30 cellular contexts compared by ENCODE assay signal in the genomic region with DNA sequence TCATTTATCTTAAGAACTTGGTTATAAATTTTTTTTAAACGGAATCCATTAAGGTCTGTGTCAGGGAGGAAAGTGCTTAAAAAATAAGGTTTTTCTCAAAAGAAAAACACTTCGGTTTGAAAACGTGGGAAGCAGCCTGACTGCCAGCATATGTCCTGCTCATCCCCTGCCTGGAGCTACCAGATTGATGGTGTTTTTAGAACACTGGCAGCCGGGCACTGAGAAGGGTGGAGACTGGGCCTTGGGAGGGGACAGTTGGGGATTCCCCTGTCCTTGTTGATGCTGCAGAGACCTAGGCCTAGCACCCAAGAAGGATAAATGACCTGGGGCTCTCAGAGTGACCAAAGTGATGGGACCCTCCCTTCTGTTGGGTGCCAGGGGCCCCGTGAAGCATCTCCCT.
"Had no signal": no experiment of that assay in that cellular context is flagged by ENCODE, and none has a peak within 500 bp of the region (broad histone marks: within the 10 kb centered on the region; RNA-seq: fewer than 3 reads in every experiment).

No MANE protein-coding gene starts in this region.

- H3K4me3 Mint-ChIP-seq: activated B cell treated with CpG ODN at 0.5 μM for 24 hours; activated CD4-positive, alpha-beta memory T cell treated with anti-CD3 and anti-CD28 coated beads for 36 hours; activated CD4-positive, alpha-beta T cell treated with anti-CD3 and anti-CD28 coated beads, Interleukin-2, amount 10 ng/mL, durations not matched to agents 24 days and 14 days; activated CD8-positive, alpha-beta T cell treated with anti-CD3 and anti-CD28 coated beads for 36 hours; activated naive CD4-positive, alpha-beta T cell treated with anti-CD3 and anti-CD28 coated beads, Interleukin-2, amount 10 ng/mL, durations not matched to agents 7 days and 5 days; activated naive CD4-positive, alpha-beta T cell treated with anti-CD3 and anti-CD28 coated beads, Interleukin-2, amount 50 U/mL, for 24 hours; activated naive CD8-positive, alpha-beta T cell; activated naive CD8-positive, alpha-beta T cell treated with anti-CD3 and anti-CD28 coated beads, Interleukin-2, amount 10 ng/mL, durations not matched to agents 7 days and 5 days; activated naive CD8-positive, alpha-beta T cell treated with anti-CD3 and anti-CD28 coated beads, Interleukin-2, amount 50 U/mL, for 24 hours; activated T-cell treated with anti-CD3 and anti-CD28 coated beads, Interleukin-2, amount 50 U/mL, for 4 hours; activated T-cell treated with anti-CD3 and anti-CD28 coated beads, Interleukin-2, amount 50 U/mL, for 72 hours; activated T-helper 1 cell treated with anti-CD3 and anti-CD28 coated beads, Interleukin-12 subunit alpha, Interleukin-12 subunit beta, Interleukin-2, Interleukin-4 antibody, amounts not matched to agents 30 ng/mL and 10 ng/mL and 1 ng/mL, durations not matched to agents 14 hours and 24 hours and 36 hours; brain; central memory CD8-positive, alpha-beta T cell; T-helper 1 cell treated with Interleukin-12 subunit alpha and Interleukin-12 subunit beta and Interleukin-4 antibody, amounts not matched to agents 30 μg/mL and 1 μg/mL, for 36 hours; T-helper 2 cell treated with Interferon-gamma antibody and Interleukin-4, amounts not matched to agents 5 μg/mL and 100 μg/mL, for 36 hours had no signal

- H3K9me3 Mint-ChIP-seq: activated B cell treated with CpG ODN at 0.5 μM for 24 hours; activated CD4-positive, alpha-beta memory T cell treated with anti-CD3 and anti-CD28 coated beads for 36 hours; activated CD4-positive, alpha-beta T cell treated with anti-CD3 and anti-CD28 coated beads, Interleukin-2, amount 10 ng/mL, durations not matched to agents 24 days and 14 days; activated CD8-positive, alpha-beta T cell treated with anti-CD3 and anti-CD28 coated beads for 36 hours; activated naive CD4-positive, alpha-beta T cell treated with anti-CD3 and anti-CD28 coated beads, Interleukin-2, amount 10 ng/mL, durations not matched to agents 7 days and 5 days; activated naive CD4-positive, alpha-beta T cell treated with anti-CD3 and anti-CD28 coated beads, Interleukin-2, amount 50 U/mL, for 24 hours; activated naive CD8-positive, alpha-beta T cell treated with anti-CD3 and anti-CD28 coated beads, Interleukin-2, amount 10 ng/mL, durations not matched to agents 7 days and 5 days; activated naive CD8-positive, alpha-beta T cell treated with anti-CD3 and anti-CD28 coated beads, Interleukin-2, amount 50 U/mL, for 24 hours; activated T-cell treated with anti-CD3 and anti-CD28 coated beads, Interleukin-2, amount 50 U/mL, for 4 hours; activated T-cell treated with anti-CD3 and anti-CD28 coated beads, Interleukin-2, amount 50 U/mL, for 72 hours; activated T-helper 1 cell treated with anti-CD3 and anti-CD28 coated beads, Interleukin-12 subunit alpha, Interleukin-12 subunit beta, Interleukin-2, Interleukin-4 antibody, amounts not matched to agents 30 ng/mL and 10 ng/mL and 1 ng/mL, durations not matched to agents 14 hours and 24 hours and 36 hours; activated T-helper 2 cell treated with anti-CD3 and anti-CD28 coated beads, Interferon-gamma antibody, Interleukin-2, Interleukin-4, amounts not matched to agents 10 μg/mL and 5 μg/mL and 100 μg/mL, durations not matched to agents 14 hours and 24 hours and 36 hours; brain; central memory CD8-positive, alpha-beta T cell; T-helper 1 cell treated with Interleukin-12 subunit alpha and Interleukin-12 subunit beta and Interleukin-4 antibody, amounts not matched to agents 30 μg/mL and 1 μg/mL, for 36 hours; T-helper 2 cell treated with Interferon-gamma antibody and Interleukin-4, amounts not matched to agents 5 μg/mL and 100 μg/mL, for 36 hours had no signal

- ATAC-seq: activated CD8-positive, alpha-beta T cell treated with anti-CD3 and anti-CD28 coated beads for 36 hours; activated naive CD8-positive, alpha-beta T cell treated with anti-CD3 and anti-CD28 coated beads, Interleukin-2, amount 50 U/mL, for 24 hours; activated T-cell treated with anti-CD3 and anti-CD28 coated beads, Interleukin-2, amount 50 U/mL, for 4 hours; activated T-cell treated with anti-CD3 and anti-CD28 coated beads, Interleukin-2, amount 50 U/mL, for 72 hours had no signal

- DNase-seq: activated B cell treated with CpG ODN at 0.5 μM for 24 hours; activated CD4-positive, alpha-beta memory T cell treated with anti-CD3 and anti-CD28 coated beads for 36 hours; activated CD4-positive, alpha-beta T cell treated with anti-CD3 and anti-CD28 coated beads for 4 hours; activated CD4-positive, alpha-beta T cell treated with anti-CD3 and anti-CD28 coated beads, Interleukin-2, amount 10 ng/mL, durations not matched to agents 24 days and 14 days; activated CD4-positive, alpha-beta T cell treated with anti-CD3 and anti-CD28 coated beads, Interleukin-2, amount 50 U/mL, for 1 hour; activated CD4-positive, alpha-beta T cell treated with anti-CD3 and anti-CD28 coated beads, Interleukin-2, amount 50 U/mL, for 4 hours; activated CD4-positive, CD25-positive, alpha-beta regulatory T cell treated with anti-CD3 and anti-CD28 coated beads, Interleukin-2, amount 50 U/mL, for 72 hours; activated CD8-positive, alpha-beta memory T cell treated with anti-CD3 and anti-CD28 coated beads, Interleukin-2, amount 50 U/mL, for 4 hours; activated CD8-positive, alpha-beta T cell treated with anti-CD3 and anti-CD28 coated beads for 36 hours; activated effector memory CD4-positive, alpha-beta T cell treated with Interleukin-2 at 50 U/mL for 16 hours; activated gamma-delta T cell; activated naive CD4-positive, alpha-beta T cell treated with anti-CD3 and anti-CD28 coated beads, Interleukin-2, amount 10 ng/mL, durations not matched to agents 7 days and 5 days; activated naive CD4-positive, alpha-beta T cell treated with Interleukin-2 at 50 U/mL for 16 hours; activated naive CD8-positive, alpha-beta T cell treated with anti-CD3 and anti-CD28 coated beads, Interleukin-2, amount 10 ng/mL, durations not matched to agents 7 days and 5 days; activated naive CD8-positive, alpha-beta T cell treated with anti-CD3 and anti-CD28 coated beads, Interleukin-2, amount 50 U/mL, for 24 hours; activated T-cell treated with anti-CD3 and anti-CD28 coated beads for 4 hours; activated T-cell treated with anti-CD3 and anti-CD28 coated beads, Interleukin-2, amount 50 U/mL, for 1 hour; activated T-cell treated with anti-CD3 and anti-CD28 coated beads, Interleukin-2, amount 50 U/mL, for 4 hours; activated T-cell treated with anti-CD3 and anti-CD28 coated beads, Interleukin-2, amount 50 U/mL, for 72 hours; SW 1271; T-helper 1 cell; T-helper 9 cell had no signal

- H3K27me3 Mint-ChIP-seq: activated B cell treated with CpG ODN at 0.5 μM for 24 hours; activated CD4-positive, alpha-beta T cell treated with anti-CD3 and anti-CD28 coated beads, Interleukin-2, amount 10 ng/mL, durations not matched to agents 24 days and 14 days; activated naive CD4-positive, alpha-beta T cell treated with anti-CD3 and anti-CD28 coated beads, Interleukin-2, amount 10 ng/mL, durations not matched to agents 7 days and 5 days; activated naive CD8-positive, alpha-beta T cell treated with anti-CD3 and anti-CD28 coated beads, Interleukin-2, amount 10 ng/mL, durations not matched to agents 7 days and 5 days; activated naive CD8-positive, alpha-beta T cell treated with anti-CD3 and anti-CD28 coated beads, Interleukin-2, amount 50 U/mL, for 24 hours; brain had no signal

- H3K4me1 Mint-ChIP-seq: activated B cell treated with CpG ODN at 0.5 μM for 24 hours; activated CD4-positive, alpha-beta T cell treated with anti-CD3 and anti-CD28 coated beads, Interleukin-2, amount 10 ng/mL, durations not matched to agents 24 days and 14 days; activated naive CD4-positive, alpha-beta T cell treated with anti-CD3 and anti-CD28 coated beads, Interleukin-2, amount 10 ng/mL, durations not matched to agents 7 days and 5 days; activated naive CD4-positive, alpha-beta T cell treated with anti-CD3 and anti-CD28 coated beads, Interleukin-2, amount 50 U/mL, for 24 hours; activated naive CD8-positive, alpha-beta T cell treated with anti-CD3 and anti-CD28 coated beads, Interleukin-2, amount 10 ng/mL, durations not matched to agents 7 days and 5 days; activated naive CD8-positive, alpha-beta T cell treated with anti-CD3 and anti-CD28 coated beads, Interleukin-2, amount 50 U/mL, for 24 hours; brain; central memory CD8-positive, alpha-beta T cell had no signal

- H3K36me3 Mint-ChIP-seq: activated CD4-positive, alpha-beta memory T cell treated with anti-CD3 and anti-CD28 coated beads for 36 hours; activated naive CD4-positive, alpha-beta T cell treated with anti-CD3 and anti-CD28 coated beads, Interleukin-2, amount 10 ng/mL, durations not matched to agents 7 days and 5 days; activated naive CD4-positive, alpha-beta T cell treated with anti-CD3 and anti-CD28 coated beads, Interleukin-2, amount 50 U/mL, for 24 hours; activated naive CD8-positive, alpha-beta T cell; activated naive CD8-positive, alpha-beta T cell treated with anti-CD3 and anti-CD28 coated beads, Interleukin-2, amount 10 ng/mL, durations not matched to agents 7 days and 5 days; brain had no signal

- H3K27ac Mint-ChIP-seq: activated B cell treated with CpG ODN at 0.5 μM for 24 hours; activated CD4-positive, alpha-beta memory T cell treated with anti-CD3 and anti-CD28 coated beads for 36 hours; activated CD4-positive, alpha-beta T cell treated with anti-CD3 and anti-CD28 coated beads, Interleukin-2, amount 10 ng/mL, durations not matched to agents 24 days and 14 days; activated CD8-positive, alpha-beta T cell treated with anti-CD3 and anti-CD28 coated beads for 36 hours; activated naive CD4-positive, alpha-beta T cell treated with anti-CD3 and anti-CD28 coated beads, Interleukin-2, amount 10 ng/mL, durations not matched to agents 7 days and 5 days; activated naive CD4-positive, alpha-beta T cell treated with anti-CD3 and anti-CD28 coated beads, Interleukin-2, amount 50 U/mL, for 24 hours; activated naive CD8-positive, alpha-beta T cell; activated naive CD8-positive, alpha-beta T cell treated with anti-CD3 and anti-CD28 coated beads, Interleukin-2, amount 10 ng/mL, durations not matched to agents 7 days and 5 days; activated naive CD8-positive, alpha-beta T cell treated with anti-CD3 and anti-CD28 coated beads, Interleukin-2, amount 50 U/mL, for 24 hours; activated T-cell treated with anti-CD3 and anti-CD28 coated beads, Interleukin-2, amount 50 U/mL, for 72 hours; activated T-helper 1 cell treated with anti-CD3 and anti-CD28 coated beads, Interleukin-12 subunit alpha, Interleukin-12 subunit beta, Interleukin-2, Interleukin-4 antibody, amounts not matched to agents 30 ng/mL and 10 ng/mL and 1 ng/mL, durations not matched to agents 14 hours and 24 hours and 36 hours; activated T-helper 2 cell treated with anti-CD3 and anti-CD28 coated beads, Interferon-gamma antibody, Interleukin-2, Interleukin-4, amounts not matched to agents 10 μg/mL and 5 μg/mL and 100 μg/mL, durations not matched to agents 14 hours and 24 hours and 36 hours; T-helper 1 cell treated with Interleukin-12 subunit alpha and Interleukin-12 subunit beta and Interleukin-4 antibody, amounts not matched to agents 30 μg/mL and 1 μg/mL, for 36 hours; T-helper 2 cell treated with Interferon-gamma antibody and Interleukin-4, amounts not matched to agents 5 μg/mL and 100 μg/mL, for 36 hours had no signal
